Comparison of ENCODE assay signal across 24 cellular contexts in genomic region chr14:94561656-94562010, GRCh38. TPM values are rescaled to one million over a fixed set of nuclear protein-coding genes. Genes with fewer than 3 reads are reported as not detected.
DNase-seq lines count a peak whose midpoint lies in the region; ATAC-seq, FAIRE-seq and TF ChIP-seq lines count a peak whose summit lies in the region.
"Had no signal": no experiment of that assay in that cellular context is flagged by ENCODE, and none has a peak within 500 bp of the region (broad histone marks: within the 10 kb centered on the region; RNA-seq: fewer than 3 reads in every experiment).

No MANE protein-coding gene starts in this region.

- TF ChIP-seq CTCF in right atrium auricular region (IDR thresholded peaks at IDR 0.05) (no peak), liver (IDR thresholded peaks at IDR 0.05; ENCODE audit: low read depth, low read length, missing input control) (no peak), pancreas (IDR thresholded peaks at IDR 0.05) (no peak), upper lobe of right lung (IDR thresholded peaks at IDR 0.05) (no peak)

- intact Hi-C loops in cardiac septum (cut with DNase I), result no loop called here
- intact Hi-C loops in pancreas (cut with DNase I), result no loop called here
- intact Hi-C loops in upper lobe of right lung (cut with DNase I), result no loop called here

- no peak overlapping the region for H3K4me3 ChIP-seq in right atrium auricular region
- H3K4me3 ChIP-seq in liver (ENCODE audit: low read depth in 1 of 3, low read length in 3 of 3), result peak overlapping the region; percentile 42 to 59 (median 54)
- H3K4me3 ChIP-seq in pancreas, result peak overlapping the region; percentile 19 to 52 (median 30)
- no peak overlapping the region for H3K4me3 ChIP-seq in upper lobe of right lung
- H3K4me3 ChIP-seq: A549, GM12878 had no signal

- no peak for TF ChIP-seq RAD21 in liver (IDR thresholded peaks at IDR 0.05)

- DNase-seq in cardiac septum (ENCODE audit: low spot score) (peak; percentile 22), right atrium auricular region (ENCODE audit: low spot score) (no peak), pancreas (peak in 3 of 6 donors; percentile 15 to 32 (median 27)), upper lobe of right lung (peak; percentile 30)
- DNase-seq: AML-193; CD4-positive, alpha-beta T cell; DMS153; DND-41; EL; GOT3; H7; HFFc6 had no signal

- FAIRE-seq in pancreas (lab: Jason Lieb, UNC), result no peak
- FAIRE-seq: A549, GM12878 had no signal

- 30% methylated on average over 7 of the region's 7 CpGs for WGBS in liver
- WGBS in pancreas, 2 donors, result 25 to 32% methylated on average over 7 of the region's 7 CpGs

- H3K9me3 ChIP-seq in right atrium auricular region, result peaks cover 0 to 7% of the 10 kb centered on the region in 2 donors
- H3K9me3 ChIP-seq in liver (ENCODE audit: control insufficient read depth in 4 of 4, low read length in 3 of 4), result no peaks in the 10 kb centered on the region
- H3K9me3 ChIP-seq in pancreas, result no peaks in the 10 kb centered on the region
- H3K9me3 ChIP-seq in upper lobe of right lung, result no peaks in the 10 kb centered on the region
- H3K9me3 ChIP-seq: Caco-2 had no signal

- H3K36me3 ChIP-seq in right atrium auricular region (no peaks in the 10 kb centered on the region), liver (ENCODE audit: control insufficient read depth in 4 of 4, insufficient read depth in 3 of 4, low read depth in 1 of 4, low read length in 3 of 4) (peaks cover 0 to 12% (median 7%) of the 10 kb centered on the region in 4 donors), pancreas (no peaks in the 10 kb centered on the region), upper lobe of right lung (no peaks in the 10 kb centered on the region)

- no peaks in the 10 kb centered on the region for H3K4me1 ChIP-seq in right atrium auricular region
- H3K4me1 ChIP-seq in liver (ENCODE audit: control insufficient read depth in 4 of 4, insufficient read depth in 4 of 4, low read length in 3 of 4), result peaks cover 25 to 70% (median 60%) of the 10 kb centered on the region in 4 donors
- H3K4me1 ChIP-seq in pancreas, result peaks cover 5 to 36% (median 17%) of the 10 kb centered on the region in 3 donors
- H3K4me1 ChIP-seq in upper lobe of right lung, result no peaks in the 10 kb centered on the region
- H3K4me1 ChIP-seq: A549 had no signal

- H3K27me3 ChIP-seq in right atrium auricular region (no peaks in the 10 kb centered on the region), liver (ENCODE audit: control insufficient read depth in 4 of 4, insufficient read depth in 4 of 4, low read length in 3 of 4) (no peaks in the 10 kb centered on the region), pancreas (no peaks in the 10 kb centered on the region), upper lobe of right lung (peaks cover 4% of the 10 kb centered on the region)

- no peak overlapping the region for H3K27ac ChIP-seq in right atrium auricular region
- H3K27ac ChIP-seq in liver (ENCODE audit: low read depth in 1 of 2, low read length in 2 of 2), result peak overlapping the region; percentile 15 to 58
- peak overlapping the region; percentile 61 to 85 (median 72) for H3K27ac ChIP-seq in pancreas
- H3K27ac ChIP-seq in upper lobe of right lung, result no peak overlapping the region
- H3K27ac ChIP-seq: 22Rv1, A549, C4-2B had no signal

- peak overlapping the region; percentile 54 to 75 for H3K9ac ChIP-seq in liver (ENCODE audit: low read depth in 1 of 2, low read length in 2 of 2)

- ATAC-seq in pancreas, result peak; percentile 26 to 61 (median 52)
- no peak for ATAC-seq in upper lobe of right lung
- no peak for ATAC-seq in HG03159 (IDR thresholded peaks at IDR 0.05; ENCODE audit: unreplicated experiment)
- ATAC-seq in HG03108 (IDR thresholded peaks at IDR 0.05; ENCODE audit: unreplicated experiment), result no peak
- ATAC-seq in GM19023 (IDR thresholded peaks at IDR 0.05; ENCODE audit: unreplicated experiment), result no peak
- ATAC-seq: A549, GM12878, HCT116 had no signal

TF ChIP-seq in liver, 16 proteins besides CTCF, POLR2A, EP300 and RAD21:
- no peak for TF ChIP-seq NR2F2 (IDR thresholded peaks at IDR 0.05)
- no peak for TF ChIP-seq SP1 (IDR thresholded peaks at IDR 0.05)
- TF ChIP-seq GABPA (IDR thresholded peaks at IDR 0.05 in 1 of 2, conservative IDR thresholded peaks at IDR 0.05 in 1 of 2), result no peak
- no peak for TF ChIP-seq HNF4G (IDR thresholded peaks at IDR 0.05)
- no peak for TF ChIP-seq RXRA (IDR thresholded peaks at IDR 0.05)
- TF ChIP-seq HNF4A (conservative IDR thresholded peaks at IDR 0.05), result no peak
- no peak for TF ChIP-seq TAF1 (conservative IDR thresholded peaks at IDR 0.05)
- TF ChIP-seq YY1 (IDR thresholded peaks at IDR 0.05), result no peak
- TF ChIP-seq, protein P1, sequence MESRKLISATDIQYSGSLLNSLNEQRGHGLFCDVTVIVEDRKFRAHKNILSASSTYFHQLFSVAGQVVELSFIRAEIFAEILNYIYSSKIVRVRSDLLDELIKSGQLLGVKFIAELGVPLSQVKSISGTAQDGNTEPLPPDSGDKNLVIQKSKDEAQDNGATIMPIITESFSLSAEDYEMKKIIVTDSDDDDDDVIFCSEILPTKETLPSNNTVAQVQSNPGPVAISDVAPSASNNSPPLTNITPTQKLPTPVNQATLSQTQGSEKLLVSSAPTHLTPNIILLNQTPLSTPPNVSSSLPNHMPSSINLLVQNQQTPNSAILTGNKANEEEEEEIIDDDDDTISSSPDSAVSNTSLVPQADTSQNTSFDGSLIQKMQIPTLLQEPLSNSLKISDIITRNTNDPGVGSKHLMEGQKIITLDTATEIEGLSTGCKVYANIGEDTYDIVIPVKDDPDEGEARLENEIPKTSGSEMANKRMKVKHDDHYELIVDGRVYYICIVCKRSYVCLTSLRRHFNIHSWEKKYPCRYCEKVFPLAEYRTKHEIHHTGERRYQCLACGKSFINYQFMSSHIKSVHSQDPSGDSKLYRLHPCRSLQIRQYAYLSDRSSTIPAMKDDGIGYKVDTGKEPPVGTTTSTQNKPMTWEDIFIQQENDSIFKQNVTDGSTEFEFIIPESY (IDR thresholded peaks at IDR 0.05), result no peak
TF ChIP-seq in liver: peak in this region for 0.

RNA-seq across cellular contexts. Expression of gene SERPINA4, which starts 0.4 kb away (rescaled TPM):
- total RNA-seq in cardiac septum, result not detected
- not detected for total RNA-seq in right atrium auricular region
- total RNA-seq in liver, result 100 to 1,000 TPM in 1 of 2 donors, 10 to 100 TPM in 1; 50.5 to 150 TPM
- polyA plus RNA-seq in liver, result 10 to 100 TPM; 67.6 to 80.3 TPM
- total RNA-seq in pancreas, result 10 to 100 TPM; 51.5 to 88.5 (median 59.7) TPM
- 100 to 1,000 TPM; 103 to 119 TPM for polyA plus RNA-seq in pancreas
- not detected for total RNA-seq in upper lobe of right lung
- total RNA-seq: CD4-positive, alpha-beta T cell; G401; H7; HFFc6 had no signal
- polyA plus RNA-seq: BJ, GM12878 had no signal

RNA-seq across cellular contexts. Expression of gene SERPINA5, which starts 19.6 kb away (rescaled TPM):
- 1.2 TPM for total RNA-seq in cardiac septum
- 1 to 10 TPM; 3.3 to 7.7 TPM for total RNA-seq in right atrium auricular region
- 100 to 1,000 TPM in 1 of 2 donors, 10 to 100 TPM in 1; 45.7 to 250 TPM for total RNA-seq in liver
- 100 to 1,000 TPM in 1 of 2 donors, 10 to 100 TPM in 1; 37.0 to 122 TPM for polyA plus RNA-seq in liver
- 100 to 1,000 TPM in 1 of 6 donors, 10 to 100 TPM in 5; 52.3 to 130 (median 96.0) TPM for total RNA-seq in pancreas
- 100 to 1,000 TPM in 1 of 2 donors, 10 to 100 TPM in 1; 67.2 to 139 TPM for polyA plus RNA-seq in pancreas
- total RNA-seq in upper lobe of right lung, result 0.41 TPM
- total RNA-seq: CD4-positive, alpha-beta T cell; G401; HFFc6 had no signal
- polyA plus RNA-seq: GM12878 had no signal

RNA-seq across cellular contexts. Expression of gene SERPINA3, which starts 50.6 kb away (rescaled TPM):
- total RNA-seq in cardiac septum (24.5 TPM), right atrium auricular region (100 to 1,000 TPM in 1 of 2 donors, 10 to 100 TPM in 1; 57.2 to 330 TPM), liver (over 10,000 TPM in 1 of 2 donors, 1,000 to 10,000 TPM in 1; 2,087 to 17,984 TPM), pancreas (1,000 to 10,000 TPM; 1,011 to 4,136 (median 2,518) TPM), upper lobe of right lung (36.4 TPM)
- polyA plus RNA-seq in liver (over 10,000 TPM; 11,518 to 14,500 TPM), pancreas (1,000 to 10,000 TPM; 1,409 to 2,934 TPM)
- total RNA-seq: CD4-positive, alpha-beta T cell; G401; H7; HFFc6 had no signal
- polyA plus RNA-seq: GM12878 had no signal

RNA-seq across cellular contexts. Expression of gene SERPINA12, which starts 52.4 kb away (rescaled TPM):
- total RNA-seq in cardiac septum (not detected), right atrium auricular region (not detected), liver (not detected), pancreas (not detected), upper lobe of right lung (not detected)
- polyA plus RNA-seq in liver (under 1 TPM in 1 of 2 donors, not detected in 1; 0.28 TPM), pancreas (not detected)
- total RNA-seq: Caco-2; CD4-positive, alpha-beta T cell; G401; GM12878; H7; HFFc6 had no signal
- polyA plus RNA-seq: A549, BJ, GM12878 had no signal

Comparison
In these comparisons a context has a peak if more than half of its experiments do, and no peak if none do; other contexts are left out.
1. H3K27ac ChIP-seq: peak in liver (2 of 2) and pancreas (4 of 4); none in right atrium auricular region (0 of 2) and upper lobe of right lung (single experiment).
2. H3K4me3 ChIP-seq: peak in liver (3 of 3) and pancreas (4 of 4); none in right atrium auricular region (0 of 2) and upper lobe of right lung (single experiment).
3. ATAC-seq: peak in pancreas (4 of 4); none in upper lobe of right lung (single experiment), HG03159 (single experiment), HG03108 (single experiment) and GM19023 (single experiment).
4. RNA of gene SERPINA4, which starts 0.4 kb away (total RNA-seq): 50.5 to 150 TPM in liver and 51.5 to 88.5 TPM in pancreas; not detected in cardiac septum (single experiment), not detected in right atrium auricular region and not detected in upper lobe of right lung (single experiment); every median in the first group is over 10 times any median in the second.
5. RNA of gene SERPINA5, which starts 19.6 kb away (total RNA-seq): 45.7 to 250 TPM in liver and 52.3 to 130 TPM in pancreas; 3.3 to 7.7 TPM in right atrium auricular region, 1.2 TPM in cardiac septum (single experiment) and 0.41 TPM in upper lobe of right lung (single experiment); every median in the first group is over 4 times any median in the second.